In genomic region chr17:36534117-36534880, GRCh38 we compare ENCODE assay signal across 1 cellular context.
A peak's percentile ranks its signal among the peaks of the same experiment; 100 is the strongest.
TF ChIP-seq lines count a peak whose summit lies in the region.

Gene MYO19, minus strand, starts transcription at chr17:36534868. Its CDS starts 2,330 bp downstream, at chr17:36532538.

TF ChIP-seq in K562, 482 proteins besides CTCF, POLR2A, EP300 and RAD21 (continued from another document and continues in another):
- peak; percentile 38; the same call in 1 of the 2 replicates for TF ChIP-seq PHF8 (IDR thresholded peaks at IDR 0.05; ENCODE audit: borderline replicate concordance, low read length)
- peak; percentile 39 for TF ChIP-seq HMGN3 (IDR thresholded peaks at IDR 0.05; ENCODE audit: borderline replicate concordance, extremely low read depth, insufficient read length, low read depth, low read length)
- no peak; the same call in 1 of the 2 replicates for TF ChIP-seq BHLHE40 (IDR thresholded peaks at IDR 0.05; ENCODE audit: low read length)
- peak; percentile 81 for TF ChIP-seq L3MBTL2 (IDR thresholded peaks at IDR 0.05)
- no peak for TF ChIP-seq TARDBP (IDR thresholded peaks at IDR 0.05)
- TF ChIP-seq GATAD2A (IDR thresholded peaks at IDR 0.05): peak; percentile 7; the same call in 1 of the 2 replicates
- TF ChIP-seq POLR2AphosphoS2 (IDR thresholded peaks at IDR 0.05; ENCODE audit: low read length): peak; percentile 28; the same call in 1 of the 2 replicates
- no peak for TF ChIP-seq ZNF644 (tag; IDR thresholded peaks at IDR 0.05; ENCODE audit: low read depth)
- TF ChIP-seq, protein P1, sequence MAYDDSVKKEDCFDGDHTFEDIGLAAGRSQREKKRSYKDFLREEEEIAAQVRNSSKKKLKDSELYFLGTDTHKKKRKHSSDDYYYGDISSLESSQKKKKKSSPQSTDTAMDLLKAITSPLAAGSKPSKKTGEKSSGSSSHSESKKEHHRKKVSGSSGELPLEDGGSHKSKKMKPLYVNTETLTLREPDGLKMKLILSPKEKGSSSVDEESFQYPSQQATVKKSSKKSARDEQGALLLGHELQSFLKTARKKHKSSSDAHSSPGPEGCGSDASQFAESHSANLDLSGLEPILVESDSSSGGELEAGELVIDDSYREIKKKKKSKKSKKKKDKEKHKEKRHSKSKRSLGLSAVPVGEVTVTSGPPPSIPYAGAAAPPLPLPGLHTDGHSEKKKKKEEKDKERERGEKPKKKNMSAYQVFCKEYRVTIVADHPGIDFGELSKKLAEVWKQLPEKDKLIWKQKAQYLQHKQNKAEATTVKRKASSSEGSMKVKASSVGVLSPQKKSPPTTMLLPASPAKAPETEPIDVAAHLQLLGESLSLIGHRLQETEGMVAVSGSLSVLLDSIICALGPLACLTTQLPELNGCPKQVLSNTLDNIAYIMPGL (CRISPR knock-in tag; IDR thresholded peaks at IDR 0.05): 0 out of 2 replicates have a peak, but pooled peaks have one; percentile 7
- no peak for TF ChIP-seq KAT7 (CRISPR knock-in tag; IDR thresholded peaks at IDR 0.05; ENCODE audit: borderline replicate concordance)
- TF ChIP-seq TAL1 (IDR thresholded peaks at IDR 0.05): no peak
- TF ChIP-seq ESRRA (IDR thresholded peaks at IDR 0.05; ENCODE audit: borderline replicate concordance, low read depth): peak; percentile 46; the same call in 1 of the 2 replicates
- no peak for TF ChIP-seq ZFPM2 (CRISPR knock-in tag; IDR thresholded peaks at IDR 0.05)
- 0 out of 4 replicates have a peak, but pooled peaks of 1 of the 2 experiments have one; percentile 30 for TF ChIP-seq NONO (IDR thresholded peaks at IDR 0.05; ENCODE audit: low read depth in 2 of 2, low read length in 1 of 2)
- TF ChIP-seq RBM22 (IDR thresholded peaks at IDR 0.05; ENCODE audit: low read depth, low read length, poor library complexity, severe bottlenecking): peak; percentile 77
- TF ChIP-seq THRB (CRISPR knock-in tag; conservative IDR thresholded peaks at IDR 0.05): 0 out of 2 replicates have a peak, but pooled peaks have one; percentile 13
- 0 out of 2 replicates have a peak, but pooled peaks have one; percentile 38 for TF ChIP-seq ELF1 (tag; IDR thresholded peaks at IDR 0.05)
- no peak for TF ChIP-seq PHB2 (IDR thresholded peaks at IDR 0.05; ENCODE audit: low read depth)
- TF ChIP-seq ZNF76 (CRISPR knock-in tag; IDR thresholded peaks at IDR 0.05; ENCODE audit: borderline replicate concordance): 0 out of 2 replicates have a peak, but pooled peaks have one; percentile 27
- TF ChIP-seq ZBTB7A (IDR thresholded peaks at IDR 0.05; ENCODE audit: borderline replicate concordance, control insufficient read depth, low read depth, low read length): peak; percentile 92
- TF ChIP-seq PTTG1 (tag; IDR thresholded peaks at IDR 0.05; ENCODE audit: low read depth): no peak
- no peak for TF ChIP-seq ZNF785 (CRISPR knock-in tag; IDR thresholded peaks at IDR 0.05)
- no peak for TF ChIP-seq GABPB2 (CRISPR knock-in tag; conservative IDR thresholded peaks at IDR 0.05)
- peak; percentile 78; the same call in 1 of the 2 replicates for TF ChIP-seq CTBP1 (IDR thresholded peaks at IDR 0.05; ENCODE audit: borderline replicate concordance)
- TF ChIP-seq, protein P2, sequence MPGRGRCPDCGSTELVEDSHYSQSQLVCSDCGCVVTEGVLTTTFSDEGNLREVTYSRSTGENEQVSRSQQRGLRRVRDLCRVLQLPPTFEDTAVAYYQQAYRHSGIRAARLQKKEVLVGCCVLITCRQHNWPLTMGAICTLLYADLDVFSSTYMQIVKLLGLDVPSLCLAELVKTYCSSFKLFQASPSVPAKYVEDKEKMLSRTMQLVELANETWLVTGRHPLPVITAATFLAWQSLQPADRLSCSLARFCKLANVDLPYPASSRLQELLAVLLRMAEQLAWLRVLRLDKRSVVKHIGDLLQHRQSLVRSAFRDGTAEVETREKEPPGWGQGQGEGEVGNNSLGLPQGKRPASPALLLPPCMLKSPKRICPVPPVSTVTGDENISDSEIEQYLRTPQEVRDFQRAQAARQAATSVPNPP (IDR thresholded peaks at IDR 0.05; ENCODE audit: borderline replicate concordance, insufficient read depth, insufficient read length): no peak
- TF ChIP-seq SP2 (IDR thresholded peaks at IDR 0.05; ENCODE audit: extremely low read depth, low read depth, low read length, poor library complexity, severe bottlenecking): no peak
- peak; percentile 70 for TF ChIP-seq E2F3 (CRISPR knock-in tag; IDR thresholded peaks at IDR 0.05)
- no peak for TF ChIP-seq STAT5B (CRISPR knock-in tag; IDR thresholded peaks at IDR 0.05)
- TF ChIP-seq ZNF354B (CRISPR knock-in tag; IDR thresholded peaks at IDR 0.05): no peak
- TF ChIP-seq, protein P3, sequence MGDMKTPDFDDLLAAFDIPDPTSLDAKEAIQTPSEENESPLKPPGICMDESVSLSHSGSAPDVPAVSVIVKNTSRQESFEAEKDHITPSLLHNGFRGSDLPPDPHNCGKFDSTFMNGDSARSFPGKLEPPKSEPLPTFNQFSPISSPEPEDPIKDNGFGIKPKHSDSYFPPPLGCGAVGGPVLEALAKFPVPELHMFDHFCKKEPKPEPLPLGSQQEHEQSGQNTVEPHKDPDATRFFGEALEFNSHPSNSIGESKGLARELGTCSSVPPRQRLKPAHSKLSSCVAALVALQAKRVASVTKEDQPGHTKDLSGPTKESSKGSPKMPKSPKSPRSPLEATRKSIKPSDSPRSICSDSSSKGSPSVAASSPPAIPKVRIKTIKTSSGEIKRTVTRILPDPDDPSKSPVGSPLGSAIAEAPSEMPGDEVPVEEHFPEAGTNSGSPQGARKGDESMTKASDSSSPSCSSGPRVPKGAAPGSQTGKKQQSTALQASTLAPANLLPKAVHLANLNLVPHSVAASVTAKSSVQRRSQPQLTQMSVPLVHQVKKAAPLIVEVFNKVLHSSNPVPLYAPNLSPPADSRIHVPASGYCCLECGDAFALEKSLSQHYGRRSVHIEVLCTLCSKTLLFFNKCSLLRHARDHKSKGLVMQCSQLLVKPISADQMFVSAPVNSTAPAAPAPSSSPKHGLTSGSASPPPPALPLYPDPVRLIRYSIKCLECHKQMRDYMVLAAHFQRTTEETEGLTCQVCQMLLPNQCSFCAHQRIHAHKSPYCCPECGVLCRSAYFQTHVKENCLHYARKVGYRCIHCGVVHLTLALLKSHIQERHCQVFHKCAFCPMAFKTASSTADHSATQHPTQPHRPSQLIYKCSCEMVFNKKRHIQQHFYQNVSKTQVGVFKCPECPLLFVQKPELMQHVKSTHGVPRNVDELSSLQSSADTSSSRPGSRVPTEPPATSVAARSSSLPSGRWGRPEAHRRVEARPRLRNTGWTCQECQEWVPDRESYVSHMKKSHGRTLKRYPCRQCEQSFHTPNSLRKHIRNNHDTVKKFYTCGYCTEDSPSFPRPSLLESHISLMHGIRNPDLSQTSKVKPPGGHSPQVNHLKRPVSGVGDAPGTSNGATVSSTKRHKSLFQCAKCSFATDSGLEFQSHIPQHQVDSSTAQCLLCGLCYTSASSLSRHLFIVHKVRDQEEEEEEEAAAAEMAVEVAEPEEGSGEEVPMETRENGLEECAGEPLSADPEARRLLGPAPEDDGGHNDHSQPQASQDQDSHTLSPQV (IDR thresholded peaks at IDR 0.05): peak; percentile 67
- no peak for TF ChIP-seq NCOA6 (IDR thresholded peaks at IDR 0.05)
- 0 out of 3 replicates have a peak, but pooled peaks of 1 of the 2 experiments have one; percentile 24 for TF ChIP-seq CBX3 (IDR thresholded peaks at IDR 0.05; ENCODE audit: borderline replicate concordance in 1 of 2, low read length in 2 of 2)
- TF ChIP-seq, protein P4, sequence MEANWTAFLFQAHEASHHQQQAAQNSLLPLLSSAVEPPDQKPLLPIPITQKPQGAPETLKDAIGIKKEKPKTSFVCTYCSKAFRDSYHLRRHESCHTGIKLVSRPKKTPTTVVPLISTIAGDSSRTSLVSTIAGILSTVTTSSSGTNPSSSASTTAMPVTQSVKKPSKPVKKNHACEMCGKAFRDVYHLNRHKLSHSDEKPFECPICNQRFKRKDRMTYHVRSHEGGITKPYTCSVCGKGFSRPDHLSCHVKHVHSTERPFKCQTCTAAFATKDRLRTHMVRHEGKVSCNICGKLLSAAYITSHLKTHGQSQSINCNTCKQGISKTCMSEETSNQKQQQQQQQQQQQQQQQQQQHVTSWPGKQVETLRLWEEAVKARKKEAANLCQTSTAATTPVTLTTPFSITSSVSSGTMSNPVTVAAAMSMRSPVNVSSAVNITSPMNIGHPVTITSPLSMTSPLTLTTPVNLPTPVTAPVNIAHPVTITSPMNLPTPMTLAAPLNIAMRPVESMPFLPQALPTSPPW (CRISPR knock-in tag; IDR thresholded peaks at IDR 0.05): peak; percentile 69; the same call in 1 of the 2 replicates
- TF ChIP-seq, protein P5, sequence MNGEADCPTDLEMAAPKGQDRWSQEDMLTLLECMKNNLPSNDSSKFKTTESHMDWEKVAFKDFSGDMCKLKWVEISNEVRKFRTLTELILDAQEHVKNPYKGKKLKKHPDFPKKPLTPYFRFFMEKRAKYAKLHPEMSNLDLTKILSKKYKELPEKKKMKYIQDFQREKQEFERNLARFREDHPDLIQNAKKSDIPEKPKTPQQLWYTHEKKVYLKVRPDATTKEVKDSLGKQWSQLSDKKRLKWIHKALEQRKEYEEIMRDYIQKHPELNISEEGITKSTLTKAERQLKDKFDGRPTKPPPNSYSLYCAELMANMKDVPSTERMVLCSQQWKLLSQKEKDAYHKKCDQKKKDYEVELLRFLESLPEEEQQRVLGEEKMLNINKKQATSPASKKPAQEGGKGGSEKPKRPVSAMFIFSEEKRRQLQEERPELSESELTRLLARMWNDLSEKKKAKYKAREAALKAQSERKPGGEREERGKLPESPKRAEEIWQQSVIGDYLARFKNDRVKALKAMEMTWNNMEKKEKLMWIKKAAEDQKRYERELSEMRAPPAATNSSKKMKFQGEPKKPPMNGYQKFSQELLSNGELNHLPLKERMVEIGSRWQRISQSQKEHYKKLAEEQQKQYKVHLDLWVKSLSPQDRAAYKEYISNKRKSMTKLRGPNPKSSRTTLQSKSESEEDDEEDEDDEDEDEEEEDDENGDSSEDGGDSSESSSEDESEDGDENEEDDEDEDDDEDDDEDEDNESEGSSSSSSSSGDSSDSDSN (IDR thresholded peaks at IDR 0.05; ENCODE audit: borderline replicate concordance in 1 of 2, low read depth in 2 of 2, low read length in 2 of 2): 0 out of 4 replicates have a peak, but pooled peaks of 1 of the 2 experiments have one; percentile 43
- TF ChIP-seq TBP (optimal IDR thresholded peaks at IDR 0.05; ENCODE audit: low read depth, low read length): peak; percentile 61
- TF ChIP-seq ILK (tag; IDR thresholded peaks at IDR 0.05; ENCODE audit: borderline replicate concordance, low read depth): no peak
- peak; percentile 54 for TF ChIP-seq POLR2B (IDR thresholded peaks at IDR 0.05; ENCODE audit: low read depth, partially characterized antibody)
- TF ChIP-seq ZFP30 (CRISPR knock-in tag; IDR thresholded peaks at IDR 0.05; ENCODE audit: borderline replicate concordance): no peak
- TF ChIP-seq CGGBP1 (CRISPR knock-in tag; IDR thresholded peaks at IDR 0.05): 0 out of 2 replicates have a peak, but pooled peaks have one; percentile 22
- TF ChIP-seq HEY1 (CRISPR knock-in tag; IDR thresholded peaks at IDR 0.05; ENCODE audit: borderline replicate concordance): no peak
- no peak for TF ChIP-seq ZSCAN32 (CRISPR knock-in tag; IDR thresholded peaks at IDR 0.05)
- 0 out of 2 replicates have a peak, but pooled peaks have one; percentile 31 for TF ChIP-seq KLF6 (CRISPR knock-in tag; IDR thresholded peaks at IDR 0.05; ENCODE audit: borderline replicate concordance)
- TF ChIP-seq, protein P6, sequence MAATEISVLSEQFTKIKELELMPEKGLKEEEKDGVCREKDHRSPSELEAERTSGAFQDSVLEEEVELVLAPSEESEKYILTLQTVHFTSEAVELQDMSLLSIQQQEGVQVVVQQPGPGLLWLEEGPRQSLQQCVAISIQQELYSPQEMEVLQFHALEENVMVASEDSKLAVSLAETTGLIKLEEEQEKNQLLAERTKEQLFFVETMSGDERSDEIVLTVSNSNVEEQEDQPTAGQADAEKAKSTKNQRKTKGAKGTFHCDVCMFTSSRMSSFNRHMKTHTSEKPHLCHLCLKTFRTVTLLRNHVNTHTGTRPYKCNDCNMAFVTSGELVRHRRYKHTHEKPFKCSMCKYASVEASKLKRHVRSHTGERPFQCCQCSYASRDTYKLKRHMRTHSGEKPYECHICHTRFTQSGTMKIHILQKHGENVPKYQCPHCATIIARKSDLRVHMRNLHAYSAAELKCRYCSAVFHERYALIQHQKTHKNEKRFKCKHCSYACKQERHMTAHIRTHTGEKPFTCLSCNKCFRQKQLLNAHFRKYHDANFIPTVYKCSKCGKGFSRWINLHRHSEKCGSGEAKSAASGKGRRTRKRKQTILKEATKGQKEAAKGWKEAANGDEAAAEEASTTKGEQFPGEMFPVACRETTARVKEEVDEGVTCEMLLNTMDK (IDR thresholded peaks at IDR 0.05; ENCODE audit: borderline replicate concordance, insufficient read depth, low read depth, low read length, poor library complexity, severe bottlenecking): peak; percentile 53
- no peak for TF ChIP-seq BRF1 (IDR thresholded peaks at IDR 0.05; ENCODE audit: borderline replicate concordance, extremely low read depth, insufficient read length)
- TF ChIP-seq HDAC2 (IDR thresholded peaks at IDR 0.05): peak; percentile 39; the same call in 1 of the 2 replicates
- TF ChIP-seq NR4A1 (CRISPR knock-in tag; IDR thresholded peaks at IDR 0.05): no peak
- no peak for TF ChIP-seq NR4A1 (tag; IDR thresholded peaks at IDR 0.05)
- TF ChIP-seq FOSL1 (tag; conservative IDR thresholded peaks at IDR 0.05): no peak
- TF ChIP-seq ASH1L (IDR thresholded peaks at IDR 0.05; ENCODE audit: borderline replicate concordance, low read depth, partially characterized antibody): no peak
- TF ChIP-seq MAFG (tag; conservative IDR thresholded peaks at IDR 0.05): no peak
- no peak for TF ChIP-seq MLX (CRISPR knock-in tag; conservative IDR thresholded peaks at IDR 0.05)
